29 cellular contexts compared by ENCODE assay signal in the genomic region with DNA sequence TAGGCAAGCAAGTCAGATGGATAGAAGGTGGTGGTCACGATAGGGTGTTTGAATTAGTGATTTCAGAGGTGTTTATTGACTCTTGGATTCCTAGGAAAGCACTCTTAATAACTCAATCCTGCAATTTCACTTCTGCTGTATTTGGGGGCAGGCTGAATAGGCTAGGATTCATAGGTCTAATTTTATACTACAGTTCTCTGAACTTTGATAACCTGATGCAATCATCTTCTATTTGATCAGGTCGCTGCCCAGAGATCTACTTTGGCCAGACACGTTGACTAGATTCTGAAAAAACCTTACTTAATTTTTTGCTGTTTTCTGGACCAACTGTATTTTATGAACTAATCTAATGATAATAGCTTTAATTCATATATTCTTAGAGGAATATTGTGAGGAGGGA. TPM values are rescaled to one million over a fixed set of nuclear protein-coding genes. Genes with fewer than 3 reads are reported as not detected.
"Had no signal": no experiment of that assay in that cellular context is flagged by ENCODE, and none has a peak within 500 bp of the region (broad histone marks: within the 10 kb centered on the region; RNA-seq: fewer than 3 reads in every experiment).

No MANE protein-coding gene starts in this region.

- H3K4me3 Mint-ChIP-seq: naive thymus-derived CD8-positive, alpha-beta T cell; natural killer cell treated with Interleukin-12 subunit alpha and Interleukin-12 subunit beta and Interleukin-15 and Interleukin-18, amount 100 ng/mL, for 72 hours; nephron progenitor cell; neural crest cell; stimulated activated naive B cell treated with anti-CD40 and anti-IgM and Interleukin-4, amounts not matched to agents 10 μg/mL and 1 μg/mL and 100 μg/mL, for 72 hours; stimulated activated naive CD8-positive, alpha-beta T cell treated with anti-CD3 and anti-CD28 coated beads, Interleukin-15, Interleukin-2, amounts not matched to agents 100 ng/mL and 50 ng/mL, for 24 hours had no signal

- H3K27ac Mint-ChIP-seq: naive thymus-derived CD8-positive, alpha-beta T cell; natural killer cell treated with Interleukin-12 subunit alpha and Interleukin-12 subunit beta and Interleukin-15 and Interleukin-18, amount 100 ng/mL, for 72 hours; nephron progenitor cell; stimulated activated naive B cell treated with anti-CD40 and anti-IgM and Interleukin-4, amounts not matched to agents 10 μg/mL and 1 μg/mL and 100 μg/mL, for 72 hours; stimulated activated naive CD8-positive, alpha-beta T cell treated with anti-CD3 and anti-CD28 coated beads, Interleukin-15, Interleukin-2, amounts not matched to agents 100 ng/mL and 50 ng/mL, for 24 hours had no signal

- H3K4me1 Mint-ChIP-seq: naive thymus-derived CD8-positive, alpha-beta T cell; nephron progenitor cell; neural crest cell had no signal

- H3K27ac ChIP-seq: neutrophil, pancreas, prostate gland, skin epidermis, spleen, stomach, thoracic aorta, thyroid gland, tibial nerve, upper lobe of left lung, vagina had no signal

- H3K36me3 ChIP-seq: neutrophil, pancreas, prostate gland, spleen, stomach, thoracic aorta, thyroid gland, tibial nerve, upper lobe of left lung, vagina had no signal

- H3K9me3 ChIP-seq: neutrophil, pancreas, prostate gland, spleen, stomach, thoracic aorta, thyroid gland, tibial nerve, upper lobe of left lung, vagina had no signal

- H3K4me2 ChIP-seq: smooth muscle cell had no signal

- H3K4me3 ChIP-seq: pancreas, prostate gland, skin epidermis, smooth muscle cell, spleen, stomach, thoracic aorta, thyroid gland, tibial nerve, upper lobe of left lung, vagina had no signal

- FAIRE-seq: pancreas, urothelium cell line had no signal

- H3K9me3 Mint-ChIP-seq: natural killer cell treated with Interleukin-12 subunit alpha and Interleukin-12 subunit beta and Interleukin-15 and Interleukin-18, amount 100 ng/mL, for 72 hours; stimulated activated naive B cell treated with anti-CD40 and anti-IgM and Interleukin-4, amounts not matched to agents 10 μg/mL and 1 μg/mL and 100 μg/mL, for 72 hours; stimulated activated naive CD8-positive, alpha-beta T cell treated with anti-CD3 and anti-CD28 coated beads, Interleukin-15, Interleukin-2, amounts not matched to agents 100 ng/mL and 50 ng/mL, for 24 hours had no signal

- H3K36me3 Mint-ChIP-seq: naive thymus-derived CD8-positive, alpha-beta T cell; natural killer cell treated with Interleukin-12 subunit alpha and Interleukin-12 subunit beta and Interleukin-15 and Interleukin-18, amount 100 ng/mL, for 72 hours; stimulated activated naive B cell treated with anti-CD40 and anti-IgM and Interleukin-4, amounts not matched to agents 10 μg/mL and 1 μg/mL and 100 μg/mL, for 72 hours had no signal

- ATAC-seq: naive thymus-derived CD8-positive, alpha-beta T cell; natural killer cell treated with Interleukin-12 subunit alpha and Interleukin-12 subunit beta and Interleukin-15 and Interleukin-18, amount 100 ng/mL, for 72 hours; pancreas; right cardiac atrium; sciatic nerve had no signal

- DNase-seq: naive thymus-derived CD8-positive, alpha-beta T cell; nephron progenitor cell; nucleus accumbens; pancreas; right cardiac atrium; spleen; stimulated activated CD4-positive, alpha-beta T cell treated with anti-CD3 and anti-CD28 coated beads, Interleukin-12 subunit alpha, Interleukin-12 subunit beta, amount 100 ng/mL, for 4 hours; stimulated activated CD4-positive, alpha-beta T cell treated with anti-CD3 and anti-CD28 coated beads, Interleukin-1b, Interleukin-23, amount 100 ng/mL, for 48 hours; stimulated activated CD4-positive, alpha-beta T cell treated with anti-CD3 and anti-CD28 coated beads, Interleukin-4, amount 100 ng/mL, for 1 hour; stimulated activated CD4-positive, alpha-beta T cell treated with anti-CD3 and anti-CD28 coated beads, Interleukin-4, amount 100 ng/mL, for 4 hours; stimulated activated CD8-positive, alpha-beta memory T cell treated with anti-CD3 and anti-CD28 coated beads, Interleukin-4, amount 100 ng/mL, for 48 hours; stimulated activated naive B cell treated with anti-CD40 and anti-IgM and Interleukin-4, amounts not matched to agents 10 μg/mL and 1 μg/mL and 100 μg/mL, for 72 hours; stimulated activated naive CD4-positive, alpha-beta T cell treated with Interleukin-2 at 50 U/mL for 16 hours; stomach; thyroid gland; upper lobe of left lung had no signal

- H3K27me3 ChIP-seq: neutrophil, pancreas, stomach, thyroid gland, upper lobe of left lung, vagina had no signal

- H3K4me1 ChIP-seq: pancreas, prostate gland, spleen, stomach, thyroid gland, tibial nerve, upper lobe of left lung, vagina had no signal

RNA-seq across cellular contexts. Expression of gene XK, which starts 26.4 kb away (rescaled TPM):
- total RNA-seq: naive thymus-derived CD8-positive, alpha-beta T cell; osteocyte had no signal
- polyA plus RNA-seq: naive thymus-derived CD8-positive, alpha-beta T cell; smooth muscle cell had no signal
